ENCODE assay signal across 26 cellular contexts in genomic region chr9:35958104-35958825, GRCh38. TPM values are rescaled to one million over a fixed set of nuclear protein-coding genes. Genes with fewer than 3 reads are reported as not detected.
"Had no signal": no experiment of that assay in that cellular context is flagged by ENCODE, and none has a peak within 500 bp of the region (broad histone marks: within the 10 kb centered on the region; RNA-seq: fewer than 3 reads in every experiment).

TSS of gene OR2S2 (minus strand) at chr9:35958154. CDS start at chr9:35958098, 56 bp downstream.

- H3K36me3 ChIP-seq: adrenal gland had no signal

- H3K4me3 ChIP-seq: adrenal gland, SK-N-MC had no signal

- H3K4me3 Mint-ChIP-seq: activated CD4-positive, alpha-beta T cell treated with anti-CD3 and anti-CD28 coated beads for 36 hours; activated CD8-positive, alpha-beta T cell treated with anti-CD3 and anti-CD28 coated beads, Interleukin-2, amount 10 ng/mL, durations not matched to agents 7 days and 5 days; activated naive CD8-positive, alpha-beta T cell treated with anti-CD3 and anti-CD28 coated beads, Interleukin-2, amount 10 ng/mL, durations not matched to agents 7 days and 5 days; T-cell had no signal

- DNase-seq: activated CD4-positive, alpha-beta T cell treated with anti-CD3 and anti-CD28 coated beads for 36 hours; activated CD4-positive, alpha-beta T cell treated with anti-CD3 and anti-CD28 coated beads, Interleukin-2, amount 50 U/mL, for 4 hours; activated CD4-positive, CD25-positive, alpha-beta regulatory T cell; activated CD8-positive, alpha-beta memory T cell treated with anti-CD3 and anti-CD28 coated beads, Interleukin-2, amount 50 U/mL, for 48 hours; activated CD8-positive, alpha-beta T cell treated with anti-CD3 and anti-CD28 coated beads, Interleukin-2, amount 10 ng/mL, durations not matched to agents 7 days and 5 days; activated naive CD4-positive, alpha-beta T cell treated with anti-CD3 and anti-CD28 coated beads, Interleukin-2, amount 50 U/mL, for 16 hours; activated naive CD8-positive, alpha-beta T cell treated with anti-CD3 and anti-CD28 coated beads, Interleukin-2, amount 10 ng/mL, durations not matched to agents 7 days and 5 days; activated T-cell treated with anti-CD3 and anti-CD28 coated beads, Interleukin-2, amount 50 U/mL, for 1 hour; adrenal gland; anterior cingulate cortex; cerebellar nuclear complex; MM.1S; NCI-H1105 treated with DMSO at 0.1 percent for 48 hours; NCI-H146; NCI-H187 treated with DMSO at 0.1 percent for 48 hours; NCI-H2081 treated with DMSO at 0.1 percent for 48 hours; NCI-H524; RPMI8226; T-cell; T-helper 2 cell; T1000 had no signal

- H3K27ac Mint-ChIP-seq: activated CD4-positive, alpha-beta T cell treated with anti-CD3 and anti-CD28 coated beads for 36 hours; activated CD8-positive, alpha-beta T cell treated with anti-CD3 and anti-CD28 coated beads, Interleukin-2, amount 10 ng/mL, durations not matched to agents 7 days and 5 days; activated naive CD8-positive, alpha-beta T cell treated with anti-CD3 and anti-CD28 coated beads, Interleukin-2, amount 10 ng/mL, durations not matched to agents 7 days and 5 days; T-cell had no signal

- H3K4me1 ChIP-seq: adrenal gland had no signal

- H3K36me3 Mint-ChIP-seq: activated naive CD8-positive, alpha-beta T cell treated with anti-CD3 and anti-CD28 coated beads, Interleukin-2, amount 10 ng/mL, durations not matched to agents 7 days and 5 days; T-cell had no signal

- ATAC-seq: activated CD4-positive, alpha-beta T cell treated with anti-CD3 and anti-CD28 coated beads for 36 hours; activated CD8-positive, alpha-beta T cell treated with anti-CD3 and anti-CD28 coated beads, Interleukin-2, amount 10 ng/mL, durations not matched to agents 7 days and 5 days; Right ventricle myocardium inferior; T-cell had no signal

- H3K27ac ChIP-seq: adrenal gland, SK-N-MC, VCaP had no signal

- H3K9me3 Mint-ChIP-seq: activated naive CD8-positive, alpha-beta T cell treated with anti-CD3 and anti-CD28 coated beads, Interleukin-2, amount 10 ng/mL, durations not matched to agents 7 days and 5 days; T-cell had no signal

- H3K9me3 ChIP-seq: adrenal gland had no signal

- FAIRE-seq: TTC549 had no signal

RNA-seq across cellular contexts. Expression of gene OR2S2, which starts in this region (rescaled TPM):
- total RNA-seq: activated CD4-positive, alpha-beta T cell treated with anti-CD3 and anti-CD28 coated beads for 36 hours; activated CD8-positive, alpha-beta T cell treated with anti-CD3 and anti-CD28 coated beads, Interleukin-2, amount 10 ng/mL, durations not matched to agents 7 days and 5 days; activated naive CD8-positive, alpha-beta T cell treated with anti-CD3 and anti-CD28 coated beads, Interleukin-2, amount 10 ng/mL, durations not matched to agents 7 days and 5 days; adrenal gland; cardiac septum; Right ventricle myocardium inferior; T-cell had no signal
- polyA plus RNA-seq: adrenal gland had no signal
